ENCODE assay signal across 1 cellular context in the genomic region with DNA sequence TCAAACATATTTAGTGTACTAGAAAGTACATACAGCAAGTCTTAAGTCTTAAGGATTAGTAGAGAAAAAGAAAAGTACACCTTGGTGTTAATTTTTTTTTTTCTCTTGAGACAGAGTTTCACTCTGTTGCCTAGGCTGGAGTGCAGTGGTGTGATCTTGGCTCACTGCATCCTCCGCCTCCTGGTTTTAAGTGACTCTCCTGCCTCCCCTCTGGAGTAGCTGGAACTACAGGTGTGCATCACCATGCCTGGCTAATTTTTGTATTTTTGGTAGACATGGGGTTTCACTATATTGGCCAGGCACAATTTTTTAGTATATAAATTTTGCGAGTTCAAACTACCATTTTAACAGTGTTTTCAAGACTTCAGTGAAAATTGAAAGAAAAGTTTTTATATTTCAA.
TF ChIP-seq lines count a peak whose summit lies in the region.

No MANE protein-coding gene starts in this region.

TF ChIP-seq in GM23338, 12 proteins besides CTCF, POLR2A, EP300 and RAD21 (continued from another document):
- TF ChIP-seq, protein P1, sequence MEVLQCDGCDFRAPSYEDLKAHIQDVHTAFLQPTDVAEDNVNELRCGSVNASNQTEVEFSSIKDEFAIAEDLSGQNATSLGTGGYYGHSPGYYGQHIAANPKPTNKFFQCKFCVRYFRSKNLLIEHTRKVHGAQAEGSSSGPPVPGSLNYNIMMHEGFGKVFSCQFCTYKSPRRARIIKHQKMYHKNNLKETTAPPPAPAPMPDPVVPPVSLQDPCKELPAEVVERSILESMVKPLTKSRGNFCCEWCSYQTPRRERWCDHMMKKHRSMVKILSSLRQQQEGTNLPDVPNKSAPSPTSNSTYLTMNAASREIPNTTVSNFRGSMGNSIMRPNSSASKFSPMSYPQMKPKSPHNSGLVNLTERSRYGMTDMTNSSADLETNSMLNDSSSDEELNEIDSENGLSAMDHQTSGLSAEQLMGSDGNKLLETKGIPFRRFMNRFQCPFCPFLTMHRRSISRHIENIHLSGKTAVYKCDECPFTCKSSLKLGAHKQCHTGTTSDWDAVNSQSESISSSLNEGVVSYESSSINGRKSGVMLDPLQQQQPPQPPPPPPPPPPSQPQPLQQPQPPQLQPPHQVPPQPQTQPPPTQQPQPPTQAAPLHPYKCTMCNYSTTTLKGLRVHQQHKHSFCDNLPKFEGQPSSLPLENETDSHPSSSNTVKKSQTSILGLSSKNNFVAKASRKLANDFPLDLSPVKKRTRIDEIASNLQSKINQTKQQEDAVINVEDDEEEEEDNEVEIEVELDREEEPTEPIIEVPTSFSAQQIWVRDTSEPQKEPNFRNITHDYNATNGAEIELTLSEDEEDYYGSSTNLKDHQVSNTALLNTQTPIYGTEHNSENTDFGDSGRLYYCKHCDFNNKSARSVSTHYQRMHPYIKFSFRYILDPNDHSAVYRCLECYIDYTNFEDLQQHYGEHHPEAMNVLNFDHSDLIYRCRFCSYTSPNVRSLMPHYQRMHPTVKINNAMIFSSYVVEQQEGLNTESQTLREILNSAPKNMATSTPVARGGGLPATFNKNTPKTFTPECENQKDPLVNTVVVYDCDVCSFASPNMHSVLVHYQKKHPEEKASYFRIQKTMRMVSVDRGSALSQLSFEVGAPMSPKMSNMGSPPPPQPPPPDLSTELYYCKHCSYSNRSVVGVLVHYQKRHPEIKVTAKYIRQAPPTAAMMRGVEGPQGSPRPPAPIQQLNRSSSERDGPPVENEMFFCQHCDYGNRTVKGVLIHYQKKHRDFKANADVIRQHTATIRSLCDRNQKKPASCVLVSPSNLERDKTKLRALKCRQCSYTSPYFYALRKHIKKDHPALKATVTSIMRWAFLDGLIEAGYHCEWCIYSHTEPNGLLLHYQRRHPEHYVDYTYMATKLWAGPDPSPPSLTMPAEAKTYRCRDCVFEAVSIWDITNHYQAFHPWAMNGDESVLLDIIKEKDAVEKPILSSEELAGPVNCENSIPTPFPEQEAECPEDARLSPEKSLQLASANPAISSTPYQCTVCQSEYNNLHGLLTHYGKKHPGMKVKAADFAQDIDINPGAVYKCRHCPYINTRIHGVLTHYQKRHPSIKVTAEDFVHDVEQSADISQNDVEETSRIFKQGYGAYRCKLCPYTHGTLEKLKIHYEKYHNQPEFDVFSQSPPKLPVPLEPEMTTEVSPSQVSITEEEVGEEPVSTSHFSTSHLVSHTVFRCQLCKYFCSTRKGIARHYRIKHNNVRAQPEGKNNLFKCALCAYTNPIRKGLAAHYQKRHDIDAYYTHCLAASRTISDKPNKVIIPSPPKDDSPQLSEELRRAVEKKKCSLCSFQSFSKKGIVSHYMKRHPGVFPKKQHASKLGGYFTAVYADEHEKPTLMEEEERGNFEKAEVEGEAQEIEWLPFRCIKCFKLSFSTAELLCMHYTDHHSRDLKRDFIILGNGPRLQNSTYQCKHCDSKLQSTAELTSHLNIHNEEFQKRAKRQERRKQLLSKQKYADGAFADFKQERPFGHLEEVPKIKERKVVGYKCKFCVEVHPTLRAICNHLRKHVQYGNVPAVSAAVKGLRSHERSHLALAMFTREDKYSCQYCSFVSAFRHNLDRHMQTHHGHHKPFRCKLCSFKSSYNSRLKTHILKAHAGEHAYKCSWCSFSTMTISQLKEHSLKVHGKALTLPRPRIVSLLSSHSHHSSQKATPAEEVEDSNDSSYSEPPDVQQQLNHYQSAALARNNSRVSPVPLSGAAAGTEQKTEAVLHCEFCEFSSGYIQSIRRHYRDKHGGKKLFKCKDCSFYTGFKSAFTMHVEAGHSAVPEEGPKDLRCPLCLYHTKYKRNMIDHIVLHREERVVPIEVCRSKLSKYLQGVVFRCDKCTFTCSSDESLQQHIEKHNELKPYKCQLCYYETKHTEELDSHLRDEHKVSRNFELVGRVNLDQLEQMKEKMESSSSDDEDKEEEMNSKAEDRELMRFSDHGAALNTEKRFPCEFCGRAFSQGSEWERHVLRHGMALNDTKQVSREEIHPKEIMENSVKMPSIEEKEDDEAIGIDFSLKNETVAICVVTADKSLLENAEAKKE (CRISPR knock-in tag; IDR thresholded peaks at IDR 0.05), result no peak
- TF ChIP-seq, protein P2, sequence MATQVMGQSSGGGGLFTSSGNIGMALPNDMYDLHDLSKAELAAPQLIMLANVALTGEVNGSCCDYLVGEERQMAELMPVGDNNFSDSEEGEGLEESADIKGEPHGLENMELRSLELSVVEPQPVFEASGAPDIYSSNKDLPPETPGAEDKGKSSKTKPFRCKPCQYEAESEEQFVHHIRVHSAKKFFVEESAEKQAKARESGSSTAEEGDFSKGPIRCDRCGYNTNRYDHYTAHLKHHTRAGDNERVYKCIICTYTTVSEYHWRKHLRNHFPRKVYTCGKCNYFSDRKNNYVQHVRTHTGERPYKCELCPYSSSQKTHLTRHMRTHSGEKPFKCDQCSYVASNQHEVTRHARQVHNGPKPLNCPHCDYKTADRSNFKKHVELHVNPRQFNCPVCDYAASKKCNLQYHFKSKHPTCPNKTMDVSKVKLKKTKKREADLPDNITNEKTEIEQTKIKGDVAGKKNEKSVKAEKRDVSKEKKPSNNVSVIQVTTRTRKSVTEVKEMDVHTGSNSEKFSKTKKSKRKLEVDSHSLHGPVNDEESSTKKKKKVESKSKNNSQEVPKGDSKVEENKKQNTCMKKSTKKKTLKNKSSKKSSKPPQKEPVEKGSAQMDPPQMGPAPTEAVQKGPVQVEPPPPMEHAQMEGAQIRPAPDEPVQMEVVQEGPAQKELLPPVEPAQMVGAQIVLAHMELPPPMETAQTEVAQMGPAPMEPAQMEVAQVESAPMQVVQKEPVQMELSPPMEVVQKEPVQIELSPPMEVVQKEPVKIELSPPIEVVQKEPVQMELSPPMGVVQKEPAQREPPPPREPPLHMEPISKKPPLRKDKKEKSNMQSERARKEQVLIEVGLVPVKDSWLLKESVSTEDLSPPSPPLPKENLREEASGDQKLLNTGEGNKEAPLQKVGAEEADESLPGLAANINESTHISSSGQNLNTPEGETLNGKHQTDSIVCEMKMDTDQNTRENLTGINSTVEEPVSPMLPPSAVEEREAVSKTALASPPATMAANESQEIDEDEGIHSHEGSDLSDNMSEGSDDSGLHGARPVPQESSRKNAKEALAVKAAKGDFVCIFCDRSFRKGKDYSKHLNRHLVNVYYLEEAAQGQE (IDR thresholded peaks at IDR 0.05; ENCODE audit: unreplicated experiment), result no peak
- no peak for TF ChIP-seq JUNB (IDR thresholded peaks at IDR 0.05; ENCODE audit: unreplicated experiment)
- no peak for TF ChIP-seq POLR2AphosphoS5 (IDR thresholded peaks at IDR 0.05; ENCODE audit: low read depth)
